Comparison of ENCODE assay signal across 8 cellular contexts in the genomic region with DNA sequence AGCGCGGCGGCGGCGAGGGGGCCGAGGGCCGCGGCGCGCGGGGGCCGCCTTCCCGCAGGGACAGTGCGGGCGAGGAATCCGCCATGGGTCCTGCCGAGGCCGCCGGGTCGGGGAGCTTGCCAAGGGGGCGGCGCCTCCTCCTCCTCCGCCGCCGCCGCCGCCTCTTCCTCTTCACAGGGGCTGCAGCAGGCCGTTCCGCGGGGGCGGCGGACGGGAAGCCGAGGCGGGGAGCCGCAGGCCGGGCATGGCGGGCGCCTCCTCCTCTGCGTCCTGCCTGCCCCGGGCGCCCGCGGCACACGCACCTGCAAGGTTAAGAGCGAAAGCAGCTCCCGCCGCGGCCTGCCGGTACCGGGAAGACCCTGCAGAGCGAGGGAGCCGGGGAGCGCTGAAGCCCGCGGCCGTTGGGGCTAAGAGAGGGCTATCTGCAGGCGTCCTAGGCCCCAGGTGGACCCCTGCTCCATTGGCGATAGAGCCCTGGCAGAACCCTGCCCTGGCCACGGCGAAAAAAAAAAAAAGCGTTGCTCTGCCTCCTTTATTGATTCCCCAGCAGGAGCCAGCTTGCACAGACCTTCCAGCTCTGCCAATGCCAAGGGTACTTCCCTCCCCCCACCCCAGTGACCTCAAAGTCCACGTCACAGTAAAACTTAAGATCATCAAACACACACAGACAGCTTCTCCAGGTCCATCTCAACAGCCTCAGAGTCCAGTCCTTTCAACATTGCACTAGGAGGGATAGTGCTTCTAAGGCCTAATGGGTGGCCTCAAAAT. TPM values are rescaled to one million over a fixed set of nuclear protein-coding genes. Genes with fewer than 3 reads are reported as not detected.
DNase-seq lines count a peak whose midpoint lies in the region; ATAC-seq and TF ChIP-seq lines count a peak whose summit lies in the region.

Gene LYSMD2 (minus strand): TSS at position 118 of the 768 bp plus-strand sequence. CDS start 33 bp downstream, at position 85.

- DNase-seq in GM10248 (ENCODE audit: extremely low spot score), result peak; percentile 74
- peak; percentile 50 for DNase-seq in H9
- peak; percentile 56 for DNase-seq in NCI-H1092 treated with DMSO at 0.1 percent for 48 hours (lab: John Stamatoyannopoulos, UW)
- DNase-seq in activated CD4-positive, alpha-beta T cell treated with anti-CD3 and anti-CD28 coated beads for 1 hour, result peak; percentile 57
- peak; percentile 78 for DNase-seq in colonic mucosa
- peak; percentile 83 to 98 for DNase-seq in left lung
- peak; percentile 45 to 56 for DNase-seq in stimulated activated CD4-positive, alpha-beta T cell treated with anti-CD3 and anti-CD28 coated beads, Interleukin-2, amount 100 ng/mL, for 48 hours
- DNase-seq in HPDE6-E6E7 (ENCODE audit: extremely low spot score), result no peak

- peak within 1 kb of the TSS; percentile 58 for H3K18ac ChIP-seq in H9 (ENCODE audit: insufficient read length, low read depth, low read length)

- no peak within 1 kb of the TSS for H4K5ac ChIP-seq in H9 (ENCODE audit: insufficient read length, low read depth, low read length)

- H3K27ac ChIP-seq in H9 (ENCODE audit: insufficient read length, low read depth, low read length) (no peak within 1 kb of the TSS), colonic mucosa (peak within 1 kb of the TSS; percentile 75), left lung (peak within 1 kb of the TSS; percentile 82 to 91)

- CTCF ChIA-PET in GM10248 (lab: Yijun Ruan, JAX), result interaction anchor here (0.8 to 3.7 kb wide), 6 partner anchors 11 to 116 kb away, joined by 3 to 18 read pairs (median 6); no protein-coding TSS in a partner anchor

- H4K8ac ChIP-seq in H9 (replicated peaks; ENCODE audit: insufficient read length, low read depth, low read length), result no peak within 1 kb of the TSS

- H2AK5ac ChIP-seq in H9 (ENCODE audit: insufficient read length, low read length), result no peak within 1 kb of the TSS

- no peaks in the 10 kb centered on the region for H3K79me1 ChIP-seq in H9 (ENCODE audit: insufficient read depth, low read depth, low read length, poor library complexity, severe bottlenecking)

- H3K36me3 ChIP-seq in colonic mucosa (no peaks in the 10 kb centered on the region), left lung (no peaks in the 10 kb centered on the region)

- TF ChIP-seq CTCF in GM10248 (IDR thresholded peaks at IDR 0.05; ENCODE audit: control extremely low read depth, extremely low read depth, low read depth, missing control alignments), result no peak
- no peak for TF ChIP-seq CTCF in H9 (conservative IDR thresholded peaks at IDR 0.05)
- no peak for TF ChIP-seq CTCF in colonic mucosa (IDR thresholded peaks at IDR 0.05)
- TF ChIP-seq CTCF in left lung (IDR thresholded peaks at IDR 0.05), result no peak

- no peak within 1 kb of the TSS for H3K23ac ChIP-seq in H9 (ENCODE audit: insufficient read length, low read depth, low read length)

- H2BK120ac ChIP-seq in H9 (ENCODE audit: low read depth, low read length, poor library complexity, severe bottlenecking), result no peak within 1 kb of the TSS

- no peaks in the 10 kb centered on the region; a peak in 1 of 7 replicates for H3K36me3 Mint-ChIP-seq in H9 (ENCODE audit: insufficient read depth in 1 of 3, low read depth in 3 of 3)

- peaks cover 9 to 15% of the 10 kb centered on the region in 2 experiments for H3K4me1 Mint-ChIP-seq in H9

- no peaks in the 10 kb centered on the region for H3K9me3 ChIP-seq in H9 (ENCODE audit: control insufficient read depth, low read depth, low read length)
- H3K9me3 ChIP-seq in colonic mucosa, result no peaks in the 10 kb centered on the region
- no peaks in the 10 kb centered on the region for H3K9me3 ChIP-seq in left lung

- no CpG with 5 or more reads among the region's 63 CpGs for WGBS in H9 (ENCODE audit: extremely low coverage, insufficient read length, low lambda C conversion rate)

- H3K4me3 ChIP-seq in colonic mucosa, result peak within 1 kb of the TSS; percentile 70
- H3K4me3 ChIP-seq in left lung, result peak within 1 kb of the TSS; percentile 66 to 82

- no peaks in the 10 kb centered on the region for H4K20me1 ChIP-seq in H9 (ENCODE audit: control insufficient read depth, insufficient read depth, insufficient read length)

- intact Hi-C loops in colonic mucosa (cut with DNase I), result no loop called here
- intact Hi-C loops in left lung (cut with DNase I), result no loop called here

- no peak within 1 kb of the TSS for H2BK20ac ChIP-seq in H9 (ENCODE audit: low read depth, low read length, poor library complexity, severe bottlenecking)

- no peak within 1 kb of the TSS for H2BK5ac ChIP-seq in H9 (ENCODE audit: insufficient read length, low read length)

- peak within 1 kb of the TSS; percentile 66 to 85 for H3K4me3 Mint-ChIP-seq in H9

- H3K27ac Mint-ChIP-seq in H9, result no peak within 1 kb of the TSS; a peak in 1 of 7 replicates

- H3K23me2 ChIP-seq in H9 (ENCODE audit: insufficient read length, low read depth, low read length, poor library complexity, severe bottlenecking), result peaks cover 7% of the 10 kb centered on the region

- no peak within 1 kb of the TSS for H2AFZ ChIP-seq in H9 (ENCODE audit: low read length)

- no peak within 1 kb of the TSS for H2BK12ac ChIP-seq in H9 (ENCODE audit: insufficient read length, low read depth, low read length)

- no peak within 1 kb of the TSS for H3K56ac ChIP-seq in H9 (ENCODE audit: insufficient read length, low read depth, low read length)

- no peaks in the 10 kb centered on the region; a peak in 1 of 5 replicates for H3K9me3 Mint-ChIP-seq in H9

- peak within 1 kb of the TSS; percentile 57 for H3K4me2 ChIP-seq in H9 (ENCODE audit: insufficient read depth, insufficient read length, low read length)

- 0 out of 2 replicates have a peak, but pooled peaks cover under 1% of the 10 kb centered on the region for H3K79me2 ChIP-seq in H9 (ENCODE audit: insufficient read depth, low read length)

- H3K9ac ChIP-seq in H9 (ENCODE audit: extremely low read depth, insufficient read length, low read length) (peak within 1 kb of the TSS; percentile 38), colonic mucosa (ENCODE audit: low read depth in 2 of 2, low read length in 2 of 2) (peak within 1 kb of the TSS; percentile 72 to 90)

- POLR2A ChIA-PET in GM10248 (lab: Yijun Ruan, JAX), result no interaction called here

- peak; percentile 94 for ATAC-seq in left lung

- H3T11ph ChIP-seq in H9 (ENCODE audit: low read length), result no peak within 1 kb of the TSS

- H3K27me3 Mint-ChIP-seq in H9 (ENCODE audit: low read depth), result peaks cover 43% of the 10 kb centered on the region

- H3K14ac ChIP-seq in H9 (ENCODE audit: insufficient read depth, low read length), result peak within 1 kb of the TSS; percentile 92

- no peak within 1 kb of the TSS for H2BK15ac ChIP-seq in H9 (ENCODE audit: low read depth, low read length)

- peaks cover 7% of the 10 kb centered on the region; the same call in 1 of the 2 replicates for H3K27me3 ChIP-seq in H9 (ENCODE audit: insufficient read depth, low read length)
- no peaks in the 10 kb centered on the region for H3K27me3 ChIP-seq in colonic mucosa
- H3K27me3 ChIP-seq in left lung, result no peaks in the 10 kb centered on the region

- H4K91ac ChIP-seq in H9 (ENCODE audit: insufficient read length, low read depth, low read length), result no peak within 1 kb of the TSS

- H3K4me1 ChIP-seq in H9 (ENCODE audit: insufficient read depth, low read length) (no peaks in the 10 kb centered on the region), colonic mucosa (no peaks in the 10 kb centered on the region), left lung (peaks cover 5 to 39% of the 10 kb centered on the region in 2 donors)

- H3K4ac ChIP-seq in H9 (ENCODE audit: low read depth, low read length), result no peak within 1 kb of the TSS

RNA-seq across cellular contexts. Expression of gene LYSMD2, which starts in this region (rescaled TPM):
- 3.9 and 4.1 TPM in 2 replicates for total RNA-seq in H9 (2021)
- total RNA-seq in colonic mucosa, result 1 to 10 TPM; 7.1 to 7.8 TPM
- 10 to 100 TPM; 12.7 to 19.6 TPM for total RNA-seq in left lung
